28 cellular contexts compared by ENCODE assay signal in the genomic region with DNA sequence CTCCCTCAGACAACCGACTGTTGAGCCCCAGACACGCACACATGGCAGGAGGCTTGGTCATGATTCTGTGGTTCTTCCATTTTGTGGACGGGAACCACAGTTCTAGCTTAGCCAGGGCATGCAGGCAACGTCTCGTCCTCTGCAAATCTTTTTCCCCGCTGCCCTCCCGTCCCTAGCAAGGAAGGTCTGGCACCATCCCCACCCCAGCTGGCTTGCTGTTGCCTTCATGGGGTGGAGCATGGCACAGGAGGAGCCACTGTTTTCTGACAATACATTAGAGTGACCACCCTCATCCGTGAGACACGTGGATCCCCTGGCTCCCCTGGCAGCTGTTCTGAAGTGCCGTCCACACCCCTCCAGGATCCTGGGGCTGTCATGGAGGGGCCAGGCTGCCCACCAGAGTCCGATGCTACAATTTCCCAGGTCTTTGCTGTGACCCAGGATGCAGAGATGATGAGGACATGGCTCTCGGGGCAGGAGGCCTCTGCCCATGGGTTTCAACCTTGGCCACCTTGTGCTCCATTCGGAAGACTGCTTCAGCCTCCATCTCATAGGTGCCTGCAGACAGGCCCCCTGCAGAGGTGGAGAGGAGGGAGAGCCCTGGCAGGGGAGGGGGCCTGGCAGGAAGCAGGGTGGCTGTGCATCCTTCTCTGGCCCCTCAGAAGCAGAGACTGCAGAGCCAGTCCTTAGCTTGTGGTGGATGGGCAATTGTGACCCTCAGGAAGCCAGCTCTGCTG.
"Had no signal": no experiment of that assay in that cellular context is flagged by ENCODE, and none has a peak within 500 bp of the region (broad histone marks: within the 10 kb centered on the region; RNA-seq: fewer than 3 reads in every experiment).

No MANE protein-coding gene starts in this region.

- ATAC-seq: effector memory CD8-positive, alpha-beta T cell; left lobe of liver; mucosa of descending colon; natural killer cell treated with Interleukin-12 subunit alpha and Interleukin-12 subunit beta and Interleukin-15 and Interleukin-18, amount 100 ng/mL, for 72 hours; stimulated activated effector memory CD8-positive, alpha-beta T cell treated with anti-CD3 and anti-CD28 coated beads, Interleukin-12 subunit alpha, Interleukin-12 subunit beta, amount 100 ng/mL, for 72 hours had no signal

- H3K27me3 ChIP-seq: right atrium auricular region, sigmoid colon, thyroid gland, uterus had no signal

- H3K4me3 Mint-ChIP-seq: effector memory CD8-positive, alpha-beta T cell; immature natural killer cell; memory B cell; mesothelial cell of epicardium; natural killer cell treated with Interleukin-12 subunit alpha and Interleukin-12 subunit beta and Interleukin-15 and Interleukin-18, amount 100 ng/mL, for 72 hours; neural crest cell; stimulated activated effector memory CD8-positive, alpha-beta T cell treated with anti-CD3 and anti-CD28 coated beads, Interleukin-12 subunit alpha, Interleukin-12 subunit beta, amount 100 ng/mL, for 72 hours had no signal

- H3K36me3 ChIP-seq: esophagus squamous epithelium, prostate gland, right atrium auricular region, sigmoid colon, stomach, thyroid gland, uterus had no signal

- H3K4me1 Mint-ChIP-seq: immature natural killer cell; memory B cell; naive B cell; stimulated activated effector memory CD8-positive, alpha-beta T cell treated with anti-CD3 and anti-CD28 coated beads, Interleukin-12 subunit alpha, Interleukin-12 subunit beta, amount 100 ng/mL, for 72 hours had no signal

- H3K4me3 ChIP-seq: coronary artery, esophagus squamous epithelium, lung, mucosa of descending colon, prostate gland, right atrium auricular region, sigmoid colon, stomach, thyroid gland, uterus had no signal

- DNase-seq: dermis blood vessel endothelial cell; effector memory CD8-positive, alpha-beta T cell; erythroblast; esophagus squamous epithelium; foreskin melanocyte; glutamatergic neuron; hypothalamus; immature natural killer cell; mucosa of descending colon; naive B cell; sigmoid colon; stimulated activated CD4-positive, alpha-beta T cell treated with anti-CD3 and anti-CD28 coated beads, Interleukin-2, amount 100 ng/mL, for 24 hours; stimulated activated CD4-positive, alpha-beta T cell treated with anti-CD3 and anti-CD28 coated beads, Interleukin-4, amount 100 ng/mL, for 24 hours; stimulated activated naive CD4-positive, alpha-beta T cell treated with Interleukin-2 at 50 U/mL for 16 hours; stomach; thyroid gland; trophoblast cell; uterus had no signal

- H3K9me3 ChIP-seq: esophagus squamous epithelium, mucosa of descending colon, prostate gland, right atrium auricular region, sigmoid colon, thyroid gland, uterus had no signal

- H3K27ac ChIP-seq: coronary artery, esophagus squamous epithelium, prostate gland, right atrium auricular region, sigmoid colon, stomach, thyroid gland, uterus had no signal

- H3K27me3 Mint-ChIP-seq: natural killer cell treated with Interleukin-12 subunit alpha and Interleukin-12 subunit beta and Interleukin-15 and Interleukin-18, amount 100 ng/mL, for 72 hours had no signal

- H3K9me3 Mint-ChIP-seq: immature natural killer cell; memory B cell; mesothelial cell of epicardium; natural killer cell treated with Interleukin-12 subunit alpha and Interleukin-12 subunit beta and Interleukin-15 and Interleukin-18, amount 100 ng/mL, for 72 hours; neural crest cell; stimulated activated effector memory CD8-positive, alpha-beta T cell treated with anti-CD3 and anti-CD28 coated beads, Interleukin-12 subunit alpha, Interleukin-12 subunit beta, amount 100 ng/mL, for 72 hours had no signal

- H3K36me3 Mint-ChIP-seq: immature natural killer cell; memory B cell; mesothelial cell of epicardium; naive B cell; natural killer cell treated with Interleukin-12 subunit alpha and Interleukin-12 subunit beta and Interleukin-15 and Interleukin-18, amount 100 ng/mL, for 72 hours; stimulated activated effector memory CD8-positive, alpha-beta T cell treated with anti-CD3 and anti-CD28 coated beads, Interleukin-12 subunit alpha, Interleukin-12 subunit beta, amount 100 ng/mL, for 72 hours had no signal

- H3K4me1 ChIP-seq: esophagus squamous epithelium, prostate gland, right atrium auricular region, sigmoid colon, stomach, thyroid gland, uterus had no signal

- H3K27ac Mint-ChIP-seq: effector memory CD8-positive, alpha-beta T cell; immature natural killer cell; memory B cell; mesothelial cell of epicardium; naive B cell; natural killer cell treated with Interleukin-12 subunit alpha and Interleukin-12 subunit beta and Interleukin-15 and Interleukin-18, amount 100 ng/mL, for 72 hours; stimulated activated effector memory CD8-positive, alpha-beta T cell treated with anti-CD3 and anti-CD28 coated beads, Interleukin-12 subunit alpha, Interleukin-12 subunit beta, amount 100 ng/mL, for 72 hours had no signal
